In genomic region chr1:154992721-154993571, GRCh38 we compare ENCODE assay signal across 8 cellular contexts. TPM values are rescaled to one million over a fixed set of nuclear protein-coding genes. Genes with fewer than 3 reads are reported as not detected.
A peak's percentile ranks its signal among the peaks of the same experiment; 100 is the strongest.
DNase-seq lines count a peak whose midpoint lies in the region; ATAC-seq and TF ChIP-seq lines count a peak whose summit lies in the region.
"Had no signal": no experiment of that assay in that cellular context is flagged by ENCODE, and none has a peak within 500 bp of the region (broad histone marks: within the 10 kb centered on the region; RNA-seq: fewer than 3 reads in every experiment).

No MANE protein-coding gene starts in this region.

- peak; percentile 44; the same call in 2 of the 3 replicates for TF ChIP-seq CTCF in H9 (conservative IDR thresholded peaks at IDR 0.05)

- no CpG with 5 or more reads among the region's 14 CpGs for WGBS in H9 (ENCODE audit: extremely low coverage, insufficient read length, low lambda C conversion rate)

- no peak overlapping the region; the same call in 1 of the 2 replicates for H3K14ac ChIP-seq in H9 (ENCODE audit: insufficient read depth, low read length)

- no peaks in the 10 kb centered on the region; the same call in 1 of the 2 replicates for H3K4me1 ChIP-seq in H9 (ENCODE audit: insufficient read depth, low read length)

- H2BK120ac ChIP-seq in H9 (ENCODE audit: low read depth, low read length, poor library complexity, severe bottlenecking): no peak overlapping the region

- H3K9me3 ChIP-seq in H9 (ENCODE audit: control insufficient read depth, low read depth, low read length): no peaks in the 10 kb centered on the region
- H3K9me3 ChIP-seq: esophagus muscularis mucosa had no signal

- H3K79me1 ChIP-seq in H9 (ENCODE audit: insufficient read depth, low read depth, low read length, poor library complexity, severe bottlenecking): peaks cover 1% of the 10 kb centered on the region

- DNase-seq in H9: peak; percentile 62
- peak; percentile 58 for DNase-seq in RPMI8226
- peak; percentile 3 for DNase-seq in medulla oblongata (ENCODE audit: extremely low spot score)
- DNase-seq: HCEC 1CT had no signal

- H3K18ac ChIP-seq in H9 (ENCODE audit: insufficient read length, low read depth, low read length): no peak overlapping the region

- H3K4me2 ChIP-seq in H9 (ENCODE audit: insufficient read depth, insufficient read length, low read length): no peak overlapping the region

- no peak overlapping the region for H3K4me3 Mint-ChIP-seq in H9

- H3K27me3 ChIP-seq in H9 (ENCODE audit: insufficient read depth, low read length): no peaks in the 10 kb centered on the region
- H3K27me3 ChIP-seq: esophagus muscularis mucosa had no signal

- H3K9me3 Mint-ChIP-seq in H9: no peaks in the 10 kb centered on the region; a peak in 1 of 5 replicates

- H3K23ac ChIP-seq in H9 (ENCODE audit: insufficient read length, low read depth, low read length): no peak overlapping the region

- no peak overlapping the region for H4K5ac ChIP-seq in H9 (ENCODE audit: insufficient read length, low read depth, low read length)

- peaks cover 8 to 15% of the 10 kb centered on the region in 2 experiments; a peak in 3 of 4 replicates for H3K4me1 Mint-ChIP-seq in H9

- no peak overlapping the region for H2AFZ ChIP-seq in H9 (ENCODE audit: low read length)

- H3K27me3 Mint-ChIP-seq in H9 (ENCODE audit: low read depth): peaks cover 3% of the 10 kb centered on the region

- no peak overlapping the region for H2BK20ac ChIP-seq in H9 (ENCODE audit: low read depth, low read length, poor library complexity, severe bottlenecking)

- H3K23me2 ChIP-seq in H9 (ENCODE audit: insufficient read length, low read depth, low read length, poor library complexity, severe bottlenecking): no peaks in the 10 kb centered on the region

- H2AK5ac ChIP-seq in H9 (ENCODE audit: insufficient read length, low read length): no peak overlapping the region

- H3T11ph ChIP-seq in H9 (ENCODE audit: low read length): no peak overlapping the region

- no peak overlapping the region for H3K56ac ChIP-seq in H9 (ENCODE audit: insufficient read length, low read depth, low read length)

- H3K36me3 Mint-ChIP-seq in H9 (ENCODE audit: insufficient read depth in 1 of 3, low read depth in 3 of 3): peaks cover 24 to 36% (median 33%) of the 10 kb centered on the region in 3 experiments

- H3K27ac ChIP-seq in H9 (ENCODE audit: insufficient read length, low read depth, low read length): no peak overlapping the region
- H3K27ac ChIP-seq: esophagus muscularis mucosa had no signal

- H2BK12ac ChIP-seq in H9 (ENCODE audit: insufficient read length, low read depth, low read length): no peak overlapping the region

- no peaks in the 10 kb centered on the region for H4K20me1 ChIP-seq in H9 (ENCODE audit: control insufficient read depth, insufficient read depth, insufficient read length)

- no peak for ATAC-seq in HG03175 (IDR thresholded peaks at IDR 0.05; ENCODE audit: unreplicated experiment)
- ATAC-seq in HG02852 (IDR thresholded peaks at IDR 0.05; ENCODE audit: unreplicated experiment): no peak
- ATAC-seq in GM21447 (IDR thresholded peaks at IDR 0.05; ENCODE audit: unreplicated experiment): no peak

- H4K91ac ChIP-seq in H9 (ENCODE audit: insufficient read length, low read depth, low read length): no peak overlapping the region

- no peak overlapping the region for H2BK5ac ChIP-seq in H9 (ENCODE audit: insufficient read length, low read length)

- no peak overlapping the region for H3K9ac ChIP-seq in H9 (ENCODE audit: extremely low read depth, insufficient read length, low read length)

- H2BK15ac ChIP-seq in H9 (ENCODE audit: low read depth, low read length): no peak overlapping the region

- H3K4ac ChIP-seq in H9 (ENCODE audit: low read depth, low read length): no peak overlapping the region

- no peaks in the 10 kb centered on the region for H3K79me2 ChIP-seq in H9 (ENCODE audit: insufficient read depth, low read length)

- peak overlapping the region; percentile 53 to 80 (median 65); a peak in 4 of 7 replicates for H3K27ac Mint-ChIP-seq in H9

- H4K8ac ChIP-seq in H9 (replicated peaks; ENCODE audit: insufficient read length, low read depth, low read length): no peak overlapping the region

RNA-seq across cellular contexts. Expression of gene LENEP, which starts 0.4 kb away (rescaled TPM):
- 1.4 and 2.8 TPM in 2 replicates for total RNA-seq in H9 (2021)
- total RNA-seq: esophagus muscularis mucosa had no signal

RNA-seq across cellular contexts. Expression of gene ZBTB7B, which starts 9.7 kb away (rescaled TPM):
- 33.5 and 38.3 TPM in 2 replicates for total RNA-seq in H9 (2021)

RNA-seq across cellular contexts. Expression of gene FLAD1, which starts 9.8 kb away (rescaled TPM):
- total RNA-seq in H9 (2021): 97.0 and 102 TPM in 2 replicates

RNA-seq across cellular contexts. Expression of gene CKS1B, which starts 18.5 kb away (rescaled TPM):
- 279 and 283 TPM in 2 replicates for total RNA-seq in H9 (2021)

RNA-seq across cellular contexts. Expression of gene SHC1, which starts 22.4 kb away (rescaled TPM):
- total RNA-seq in H9 (2021): 168 and 173 TPM in 2 replicates

Comparison
In these comparisons a context has a peak if more than half of its experiments do, and no peak if none do; other contexts are left out.
1. DNase-seq: peak in every context shown above with its lines; median percentile 62 in H9; 58 in RPMI8226; 3 in medulla oblongata.